ENCODE assay signal across 15 cellular contexts in the genomic region with DNA sequence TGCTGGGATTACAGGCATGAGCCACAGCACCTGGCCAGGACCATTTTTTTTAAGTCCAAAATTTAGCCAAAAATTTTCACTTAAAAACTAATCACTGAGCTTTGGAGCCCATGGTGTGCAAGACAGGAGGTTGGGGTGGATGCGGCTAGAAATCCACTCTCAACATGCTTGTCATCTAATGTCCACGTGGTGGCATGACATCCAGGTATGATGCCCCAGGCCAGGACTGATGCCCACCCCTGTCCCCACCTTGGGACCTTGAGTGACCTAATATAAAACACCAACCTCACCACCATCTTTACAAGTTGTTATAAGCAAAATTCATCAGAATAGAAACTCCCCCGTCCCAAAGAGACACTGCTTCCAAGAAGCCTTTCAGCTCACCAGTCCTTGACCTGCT.
"Had no signal": no experiment of that assay in that cellular context is flagged by ENCODE, and none has a peak within 500 bp of the region (broad histone marks: within the 10 kb centered on the region; RNA-seq: fewer than 3 reads in every experiment).

No MANE protein-coding gene starts in this region.

- H3K4me1 ChIP-seq: upper lobe of left lung had no signal

- DNase-seq: activated CD4-positive, CD25-positive, alpha-beta regulatory T cell treated with anti-CD3 and anti-CD28 coated beads, Interleukin-2, amount 50 U/mL, for 72 hours; activated naive CD4-positive, alpha-beta T cell treated with anti-CD3 and anti-CD28 coated beads for 36 hours; activated naive CD8-positive, alpha-beta T cell treated with anti-CD3 and anti-CD28 coated beads, Interleukin-2, amount 50 U/mL, for 24 hours; aorta; cerebellar nuclear complex; effector memory CD4-positive, alpha-beta T cell; mesendoderm; natural killer cell; occipital lobe; stimulated activated CD4-positive, alpha-beta T cell treated with anti-CD3 and anti-CD28 coated beads, Interleukin-4, amount 100 ng/mL, for 24 hours; upper lobe of left lung had no signal

- H3K27me3 ChIP-seq: right atrium auricular region, suprapubic skin, upper lobe of left lung had no signal

- H3K27ac ChIP-seq: right atrium auricular region, suprapubic skin, upper lobe of left lung had no signal

- H3K36me3 ChIP-seq: right atrium auricular region, suprapubic skin, upper lobe of left lung had no signal

- ATAC-seq: activated naive CD8-positive, alpha-beta T cell treated with anti-CD3 and anti-CD28 coated beads, Interleukin-2, amount 50 U/mL, for 24 hours; activated T-helper 17 cell treated with anti-CD3 and anti-CD28 coated beads, Interleukin-2, amount 50 U/mL, for 72 hours; natural killer cell had no signal

- H3K4me3 ChIP-seq: right atrium auricular region, skin epidermis, suprapubic skin, upper lobe of left lung had no signal

- H3K9me3 ChIP-seq: right atrium auricular region, suprapubic skin, upper lobe of left lung had no signal
